2 cellular contexts compared by ENCODE assay signal in genomic region chr19:35471075-35471474, GRCh38. TPM values are rescaled to one million over a fixed set of nuclear protein-coding genes. Genes with fewer than 3 reads are reported as not detected.
"Had no signal": no experiment of that assay in that cellular context is flagged by ENCODE, and none has a peak within 500 bp of the region (broad histone marks: within the 10 kb centered on the region; RNA-seq: fewer than 3 reads in every experiment).

No MANE protein-coding gene starts in this region.

RNA-seq across cellular contexts. Expression of gene KRTDAP, which starts 19.2 kb away (rescaled TPM):
- total RNA-seq: G401, GM12878 had no signal

RNA-seq across cellular contexts. Expression of gene FFAR2, which starts 23.0 kb away (rescaled TPM):
- total RNA-seq: G401 had no signal

RNA-seq across cellular contexts. Expression of gene SBSN, which starts 57.0 kb away (rescaled TPM):
- total RNA-seq: G401, GM12878 had no signal
